Comparison of ENCODE assay signal across 9 cellular contexts in genomic region chr17:17741346-17742023, GRCh38.
DNase-seq lines count a peak whose midpoint lies in the region; ATAC-seq lines count a peak whose summit lies in the region.
"Had no signal": no experiment of that assay in that cellular context is flagged by ENCODE, and none has a peak within 500 bp of the region (broad histone marks: within the 10 kb centered on the region; RNA-seq: fewer than 3 reads in every experiment).

No MANE protein-coding gene starts in this region.

- intact Hi-C loops in left ventricle myocardium superior (cut with micrococcal nuclease), result no loop called here

- H3K4me3 ChIP-seq in adipocyte (ENCODE audit: low read length), result no peak overlapping the region

- H3K9me3 ChIP-seq in ES-I3 (ENCODE audit: control insufficient read depth, insufficient read depth, low read length) (no peaks in the 10 kb centered on the region), adipocyte (ENCODE audit: control insufficient read depth, low read length) (no peaks in the 10 kb centered on the region)

- ATAC-seq in left ventricle myocardium superior, result peak; percentile 15
- no peak for ATAC-seq in GM18870 (IDR thresholded peaks at IDR 0.05; ENCODE audit: unreplicated experiment)

- no peaks in the 10 kb centered on the region for H3K27me3 ChIP-seq in adipocyte (replicated peaks; ENCODE audit: control insufficient read depth, insufficient read depth, low read length)

- H3K4me1 ChIP-seq in ES-I3 (ENCODE audit: insufficient read depth, low read length) (peaks cover 33% of the 10 kb centered on the region), adipocyte (ENCODE audit: control insufficient read depth, insufficient read depth, low read length) (peaks cover 34% of the 10 kb centered on the region)

- H3K9ac ChIP-seq in ES-I3 (ENCODE audit: low read depth, low read length) (peak overlapping the region; percentile 26; the same call in 1 of the 2 replicates), adipocyte (ENCODE audit: low read length) (peak overlapping the region; percentile 34)

- H3K36me3 ChIP-seq in ES-I3 (ENCODE audit: insufficient read depth, low read length) (no peaks in the 10 kb centered on the region), adipocyte (ENCODE audit: control insufficient read depth, insufficient read depth, low read length, severe bottlenecking) (no peaks in the 10 kb centered on the region)

- DNase-seq in adipocyte (ENCODE audit: low read depth) (peak; percentile 30), left ventricle myocardium superior (peak; percentile 54), retina (peak; percentile 85), cortex of kidney (lab: John Stamatoyannopoulos, UW) (no peak), T-helper 1 cell (no peak)
- no peak for DNase-seq in activated CD8-positive, alpha-beta memory T cell treated with anti-CD3 and anti-CD28 coated beads, Interleukin-2, amount 50 U/mL, for 4 hours
- DNase-seq: RPMI8226 had no signal

Comparison
In these comparisons a context has a peak if more than half of its experiments do, and no peak if none do; other contexts are left out.
1. DNase-seq: peak in adipocyte (single experiment), left ventricle myocardium superior (single experiment) and retina (single experiment); none in cortex of kidney (single experiment), activated CD8-positive, alpha-beta memory T cell treated with anti-CD3 and anti-CD28 coated beads, Interleukin-2, amount 50 U/mL, for 4 hours (single experiment) and T-helper 1 cell (0 of 5).